8 cellular contexts compared by ENCODE assay signal in the genomic region with DNA sequence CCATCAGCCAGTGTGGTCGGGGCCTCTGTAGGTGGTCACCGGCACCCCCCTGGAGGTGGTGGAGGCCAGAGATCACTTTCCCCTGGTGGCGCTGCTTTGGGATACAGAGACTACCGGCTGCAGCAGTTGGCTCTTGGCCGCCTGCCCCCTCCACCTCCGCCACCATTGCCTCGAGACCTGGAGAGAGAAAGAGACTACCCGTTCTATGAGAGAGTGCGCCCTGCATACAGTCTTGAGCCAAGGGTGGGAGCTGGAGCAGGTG. TPM values are rescaled to one million over a fixed set of nuclear protein-coding genes. Genes with fewer than 3 reads are reported as not detected.
DNase-seq lines count a peak whose midpoint lies in the region; ATAC-seq, FAIRE-seq and TF ChIP-seq lines count a peak whose summit lies in the region.
"Had no signal": no experiment of that assay in that cellular context is flagged by ENCODE, and none has a peak within 500 bp of the region (broad histone marks: within the 10 kb centered on the region; RNA-seq: fewer than 3 reads in every experiment).

No MANE protein-coding gene starts in this region.

- peaks cover 50% of the 10 kb centered on the region for H4K20me1 ChIP-seq in GM23338 (replicated peaks; ENCODE audit: insufficient read depth)

- no peaks in the 10 kb centered on the region for H3K9me3 ChIP-seq in small intestine (ENCODE audit: control insufficient read depth, low read depth)

- H2AFZ ChIP-seq in GM23338 = no peak overlapping the region

- H3K4me3 Mint-ChIP-seq in GM23338 = no peak overlapping the region
- H3K4me3 Mint-ChIP-seq in activated T-cell treated with anti-CD3 and anti-CD28 coated beads, Interleukin-2, amount 50 U/mL, for 24 hours = no peak overlapping the region

- DNase-seq in GM23338 (ENCODE audit: low spot score) (no peak), RWPE1 (ENCODE audit: low spot score) (no peak), hepatic stellate cell (ENCODE audit: low spot score) (peak; percentile 6), small intestine (no peak), activated T-cell treated with anti-CD3 and anti-CD28 coated beads for 4 hours (no peak)
- no peak for DNase-seq in activated T-cell treated with anti-CD3 and anti-CD28 coated beads, Interleukin-2, amount 50 U/mL, for 24 hours
- DNase-seq: NCI-H526 treated with DMSO at 0.1 percent for 48 hours had no signal

- peaks cover 5% of the 10 kb centered on the region; the same call in 2 of the 3 replicates for H3K9me3 Mint-ChIP-seq in GM23338
- no peaks in the 10 kb centered on the region for H3K9me3 Mint-ChIP-seq in activated T-cell treated with anti-CD3 and anti-CD28 coated beads, Interleukin-2, amount 50 U/mL, for 24 hours

- peaks cover 49% of the 10 kb centered on the region for H3K4me1 Mint-ChIP-seq in GM23338
- H3K4me1 Mint-ChIP-seq in activated T-cell treated with anti-CD3 and anti-CD28 coated beads, Interleukin-2, amount 50 U/mL, for 24 hours (ENCODE audit: low read depth) = peaks cover 68% of the 10 kb centered on the region

- peak overlapping the region; percentile 89 for H3K4me2 ChIP-seq in GM23338

- peak overlapping the region; percentile 57 for H3K4me3 ChIP-seq in GM23338
- peak overlapping the region; percentile 95 to 98 for H3K4me3 ChIP-seq in small intestine (ENCODE audit: low read depth in 1 of 2, low read length in 2 of 2)

- peak; percentile 0; the same call in 1 of the 3 replicates for ATAC-seq in GM23338
- ATAC-seq in HG02798 (IDR thresholded peaks at IDR 0.05; ENCODE audit: poor library complexity, unreplicated experiment) = no peak

- H3K27ac Mint-ChIP-seq in GM23338 = no peak overlapping the region
- no peak overlapping the region for H3K27ac Mint-ChIP-seq in activated T-cell treated with anti-CD3 and anti-CD28 coated beads, Interleukin-2, amount 50 U/mL, for 24 hours

- WGBS in small intestine, 3 donors = 3 to 6% (median 5%) methylated on average over 9 of the region's 9 CpGs

- TF ChIP-seq CTCF in GM23338 (conservative IDR thresholded peaks at IDR 0.05; ENCODE audit: low read depth in 2 of 2) = no peak
- no peak for TF ChIP-seq CTCF in RWPE1 (conservative IDR thresholded peaks at IDR 0.05; ENCODE audit: low read depth)

- H3K9me2 ChIP-seq in GM23338 (ENCODE audit: insufficient read depth) = no peaks in the 10 kb centered on the region

- peaks cover 51% of the 10 kb centered on the region for H3K36me3 Mint-ChIP-seq in GM23338 (ENCODE audit: low read depth)
- H3K36me3 Mint-ChIP-seq in activated T-cell treated with anti-CD3 and anti-CD28 coated beads, Interleukin-2, amount 50 U/mL, for 24 hours (ENCODE audit: low read depth) = peaks cover 9% of the 10 kb centered on the region

- H3K79me2 ChIP-seq in GM23338 (replicated peaks; ENCODE audit: insufficient read depth) = peaks cover 64% of the 10 kb centered on the region

- H3K27me3 ChIP-seq in GM23338 (ENCODE audit: insufficient read depth) = no peaks in the 10 kb centered on the region
- no peaks in the 10 kb centered on the region for H3K27me3 ChIP-seq in small intestine (ENCODE audit: control insufficient read depth in 2 of 2, insufficient read depth in 2 of 2, low read length in 2 of 2)

- H3K27me3 Mint-ChIP-seq in GM23338 (ENCODE audit: insufficient read depth, low read depth, poor library complexity) = peaks cover 10% of the 10 kb centered on the region
- no peaks in the 10 kb centered on the region for H3K27me3 Mint-ChIP-seq in activated T-cell treated with anti-CD3 and anti-CD28 coated beads, Interleukin-2, amount 50 U/mL, for 24 hours

- H3F3A ChIP-seq in GM23338 (replicated peaks; ENCODE audit: low read depth) = no peaks in the 10 kb centered on the region

- H3K36me3 ChIP-seq in GM23338 (ENCODE audit: insufficient read depth) (no peaks in the 10 kb centered on the region; the same call in 1 of the 2 replicates), small intestine (ENCODE audit: control insufficient read depth in 2 of 2, insufficient read depth in 2 of 2, low read length in 2 of 2) (peaks cover 0 to 3% of the 10 kb centered on the region in 2 donors)

- no peak for FAIRE-seq in small intestine (lab: Jason Lieb, UNC)

- POLR2A ChIA-PET in RWPE1 (lab: Yijun Ruan, JAX; ENCODE audit: low non-redundant PET) = no interaction called here

- H3K27ac ChIP-seq in GM23338 (ENCODE audit: low read depth) (peak overlapping the region; percentile 35), RWPE1 (peak overlapping the region; percentile 99), small intestine (ENCODE audit: low read depth in 1 of 2, low read length in 1 of 2) (peak overlapping the region in 1 of 2 donors; percentile 99)

- CTCF ChIA-PET in RWPE1 (lab: Yijun Ruan, JAX) = interaction anchor here (0.6 to 1.7 kb wide), 3 partner anchors 9 to 143 kb away, joined by 3 to 6 read pairs (median 3); partner anchors contain the start of gene KCNC4

- peaks cover 46% of the 10 kb centered on the region for H3K4me1 ChIP-seq in GM23338 (ENCODE audit: insufficient read depth)
- peaks cover 16 to 27% of the 10 kb centered on the region in 2 donors for H3K4me1 ChIP-seq in small intestine (ENCODE audit: control insufficient read depth in 2 of 2, insufficient read depth in 1 of 2, low read depth in 1 of 2, low read length in 1 of 2)

TF ChIP-seq in GM23338, 12 proteins besides CTCF, POLR2A, EP300 and RAD21 (continues in another document):
- no peak for TF ChIP-seq ZNF114 (CRISPR knock-in tag; IDR thresholded peaks at IDR 0.05)
- no peak for TF ChIP-seq ZNF462 (CRISPR knock-in tag; IDR thresholded peaks at IDR 0.05)
- no peak for TF ChIP-seq ZNF331 (CRISPR knock-in tag; IDR thresholded peaks at IDR 0.05; ENCODE audit: low read depth)
- no peak for TF ChIP-seq STAT1 (IDR thresholded peaks at IDR 0.05; ENCODE audit: unreplicated experiment)
- no peak for TF ChIP-seq CREB1 (CRISPR knock-in tag; IDR thresholded peaks at IDR 0.05; ENCODE audit: low read depth)

RNA-seq across cellular contexts. Expression of gene RBM15, which starts 1.0 kb away (rescaled TPM):
- 68.3 and 84.0 TPM in 2 replicates for total RNA-seq in GM23338 (2014; rRNA removed; shearing (Covaris generic))
- polyA plus RNA-seq in GM23338 (2016; fragmentation: Nextera tagmentation; extraction: Ambion mirVana) (20.6 and 20.8 TPM in 2 replicates), small intestine (1 to 10 TPM; 1.6 to 5.3 (median 2.2) TPM)

RNA-seq across cellular contexts. Expression of gene SLC16A4, which starts 50.7 kb away (rescaled TPM):
- 0.50 and 0.94 TPM in 2 replicates for total RNA-seq in GM23338 (2014; rRNA removed; shearing (Covaris generic))
- 1.5 and 1.6 TPM in 2 replicates for polyA plus RNA-seq in GM23338 (2016; fragmentation: Nextera tagmentation; extraction: Ambion mirVana)
- polyA plus RNA-seq in small intestine = 1 to 10 TPM; 5.4 to 7.8 (median 6.0) TPM
